23 cellular contexts compared by ENCODE assay signal in the genomic region with DNA sequence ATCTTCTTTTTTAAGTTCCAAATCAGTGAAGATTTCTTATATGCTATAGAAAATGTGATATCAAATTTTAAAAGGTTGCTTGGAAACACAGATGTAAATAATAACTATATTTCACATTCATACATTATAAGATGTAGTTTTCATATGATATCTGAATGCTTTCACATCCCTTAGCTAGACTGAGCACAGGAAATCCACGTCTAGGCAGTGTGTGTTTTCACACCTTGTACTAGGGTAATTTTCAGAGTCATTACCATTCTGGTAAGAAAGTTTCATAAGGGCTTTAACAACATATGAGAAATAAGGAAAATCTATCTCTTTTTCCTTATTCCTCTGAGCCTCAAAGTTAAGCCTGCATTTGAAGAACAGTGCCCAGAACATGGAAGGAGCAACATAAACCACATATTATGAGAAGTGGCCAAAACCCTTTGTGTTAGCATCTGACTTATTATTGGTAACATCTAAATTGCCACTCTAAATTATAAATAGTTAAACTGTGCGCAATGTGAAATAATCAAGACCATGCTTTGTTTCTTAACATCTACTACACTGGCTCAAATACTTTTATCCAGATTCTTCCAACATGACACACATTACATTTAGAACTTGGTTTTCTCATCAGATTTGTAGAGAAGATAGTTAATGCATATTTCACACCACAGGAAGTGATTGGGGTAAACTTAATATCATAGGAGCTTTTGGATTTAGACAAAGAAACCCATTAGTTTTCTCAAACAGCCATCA.
"Had no signal": no experiment of that assay in that cellular context is flagged by ENCODE, and none has a peak within 500 bp of the region (broad histone marks: within the 10 kb centered on the region; RNA-seq: fewer than 3 reads in every experiment).

No MANE protein-coding gene starts in this region.

- H3K4me3 ChIP-seq: esophagus squamous epithelium, suprapubic skin had no signal

- H3K9me3 ChIP-seq: esophagus squamous epithelium, suprapubic skin had no signal

- H3K27me3 ChIP-seq: brain microvascular endothelial cell, esophagus squamous epithelium, suprapubic skin had no signal

- H3K4me1 Mint-ChIP-seq: memory B cell, nephron progenitor cell, WTC11 had no signal

- DNase-seq: activated CD4-positive, alpha-beta T cell treated with anti-CD3 and anti-CD28 coated beads for 48 hours; activated CD8-positive, alpha-beta memory T cell treated with anti-CD3 and anti-CD28 coated beads for 24 hours; amygdala; brain microvascular endothelial cell; cortex of kidney; effector CD4-positive, alpha-beta T cell; esophagus squamous epithelium; foreskin fibroblast; glutamatergic neuron; hypothalamus; kidney glomerular epithelial cell; left ventricle myocardium superior; nephron progenitor cell; occipital lobe; stimulated activated CD4-positive, alpha-beta T cell treated with anti-CD3 and anti-CD28 coated beads, Interleukin-15, amount 100 ng/mL, for 24 hours; stimulated activated CD4-positive, alpha-beta T cell treated with anti-CD3 and anti-CD28 coated beads, Interleukin-4, amount 100 ng/mL, for 1 hour; stimulated activated naive CD4-positive, alpha-beta T cell treated with Interleukin-2 at 50 U/mL for 16 hours; trophoblast cell had no signal

- H3K9me3 Mint-ChIP-seq: T-helper 1 cell treated with Interleukin-12 subunit alpha and Interleukin-12 subunit beta and Interleukin-4 antibody, amounts not matched to agents 30 μg/mL and 1 μg/mL, for 36 hours had no signal

- H3K36me3 Mint-ChIP-seq: activated naive CD4-positive, alpha-beta T cell treated with anti-CD3 and anti-CD28 coated beads, Interleukin-2, amount 50 U/mL, for 24 hours; memory B cell had no signal

- H3K27me3 Mint-ChIP-seq: activated naive CD4-positive, alpha-beta T cell treated with anti-CD3 and anti-CD28 coated beads, Interleukin-2, amount 50 U/mL, for 24 hours; memory B cell had no signal

- H3K4me1 ChIP-seq: esophagus squamous epithelium, suprapubic skin had no signal

- H3K4me3 Mint-ChIP-seq: activated naive CD4-positive, alpha-beta T cell treated with anti-CD3 and anti-CD28 coated beads, Interleukin-2, amount 50 U/mL, for 24 hours; memory B cell; nephron progenitor cell; T-helper 1 cell treated with Interleukin-12 subunit alpha and Interleukin-12 subunit beta and Interleukin-4 antibody, amounts not matched to agents 30 μg/mL and 1 μg/mL, for 36 hours; WTC11 had no signal

- H3K36me3 ChIP-seq: brain microvascular endothelial cell, esophagus squamous epithelium, suprapubic skin had no signal

- ATAC-seq: left ventricle myocardium superior, WTC11 had no signal

- H3K27ac Mint-ChIP-seq: activated naive CD4-positive, alpha-beta T cell treated with anti-CD3 and anti-CD28 coated beads, Interleukin-2, amount 50 U/mL, for 24 hours; memory B cell; nephron progenitor cell; T-helper 1 cell treated with Interleukin-12 subunit alpha and Interleukin-12 subunit beta and Interleukin-4 antibody, amounts not matched to agents 30 μg/mL and 1 μg/mL, for 36 hours; WTC11 had no signal

- H3K27ac ChIP-seq: brain microvascular endothelial cell, esophagus squamous epithelium, suprapubic skin had no signal
